11 cellular contexts compared by ENCODE assay signal in the genomic region with DNA sequence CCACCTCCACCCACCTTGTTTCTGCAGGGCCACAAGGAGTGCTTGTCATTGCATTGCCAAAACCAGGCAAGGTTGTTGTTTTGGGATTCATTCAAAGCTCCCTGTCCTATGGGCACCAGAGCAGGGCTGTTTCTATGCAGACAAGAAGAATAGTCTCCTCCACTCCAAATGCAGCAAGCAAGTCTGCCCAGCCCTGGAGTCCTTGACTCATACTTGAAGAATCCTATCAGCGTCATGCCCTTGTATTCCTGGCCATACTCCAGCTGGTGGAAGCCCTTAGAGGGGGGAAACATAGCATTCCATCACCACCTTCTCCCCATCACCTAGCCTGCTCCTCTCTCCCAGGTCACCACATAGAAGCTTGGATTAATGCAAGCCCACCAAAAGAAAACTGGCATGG.
DNase-seq lines count a peak whose midpoint lies in the region; ATAC-seq, FAIRE-seq and TF ChIP-seq lines count a peak whose summit lies in the region.
"Had no signal": no experiment of that assay in that cellular context is flagged by ENCODE, and none has a peak within 500 bp of the region (broad histone marks: within the 10 kb centered on the region; RNA-seq: fewer than 3 reads in every experiment).

No MANE protein-coding gene starts in this region.

- H3K27me3 Mint-ChIP-seq in astrocyte (ENCODE audit: low read depth, unreplicated experiment): peaks cover 5% of the 10 kb centered on the region

- H3K4me1 ChIP-seq in astrocyte (ENCODE audit: insufficient read depth, low read length): peaks cover 19% of the 10 kb centered on the region

- H3K36me3 Mint-ChIP-seq in astrocyte (ENCODE audit: low read depth, unreplicated experiment): no peaks in the 10 kb centered on the region

- H3K9me3 ChIP-seq in astrocyte (ENCODE audit: insufficient read depth, low read depth, low read length): no peaks in the 10 kb centered on the region
- H3K9me3 ChIP-seq: neutrophil had no signal

- ATAC-seq in HG03108 (IDR thresholded peaks at IDR 0.05; ENCODE audit: unreplicated experiment): no peak

- H3K27me3 ChIP-seq in astrocyte (ENCODE audit: insufficient read depth, low read length): peaks cover 18% of the 10 kb centered on the region

- peak overlapping the region; percentile 96 for H3K27ac Mint-ChIP-seq in astrocyte (ENCODE audit: unreplicated experiment)

- H3K36me3 ChIP-seq in astrocyte (ENCODE audit: insufficient read depth, low read length): no peaks in the 10 kb centered on the region
- H3K36me3 ChIP-seq: neutrophil had no signal

- peaks cover 23% of the 10 kb centered on the region for H3K4me1 Mint-ChIP-seq in astrocyte (ENCODE audit: low read depth, unreplicated experiment)

- H3K4me3 Mint-ChIP-seq in astrocyte (ENCODE audit: unreplicated experiment): peak overlapping the region; percentile 70

- H3K9ac ChIP-seq in astrocyte (ENCODE audit: low read length): no peak overlapping the region

- H3K4me3 ChIP-seq in astrocyte (ENCODE audit: insufficient read depth, low read depth, low read length): no peak overlapping the region

- no peaks in the 10 kb centered on the region for H3K79me2 ChIP-seq in astrocyte (ENCODE audit: insufficient read depth, low read length)

- H3K4me2 ChIP-seq in astrocyte (ENCODE audit: low read length): peak overlapping the region; percentile 46

- H3K9me3 Mint-ChIP-seq in astrocyte (ENCODE audit: unreplicated experiment): peaks cover 10% of the 10 kb centered on the region

- peak; percentile 45 for FAIRE-seq in astrocyte (lab: Jason Lieb, UNC)

- no peak overlapping the region for H3K27ac ChIP-seq in astrocyte (ENCODE audit: low read depth, low read length)
- H3K27ac ChIP-seq: neutrophil had no signal

- DNase-seq in AG08396 (ENCODE audit: low spot score) (peak; percentile 81), HK-2 (ENCODE audit: unreplicated experiment) (peak; percentile 30), astrocyte (ENCODE audit: low read depth) (peak; percentile 91), islet precursor cell (peak; percentile 85), T-helper 1 cell (no peak), D341Med (ENCODE audit: low spot score) (no peak)
- no peak for DNase-seq in stimulated activated naive CD4-positive, alpha-beta T cell (lab: John Stamatoyannopoulos, UW)
- DNase-seq: activated CD4-positive, alpha-beta T cell treated with anti-CD3 and anti-CD28 coated beads for 48 hours; DND-41 had no signal

- no peak for TF ChIP-seq CTCF in astrocyte (IDR thresholded peaks at IDR 0.05; ENCODE audit: insufficient read depth, low read depth, low read length)

- no peak overlapping the region for H2AFZ ChIP-seq in astrocyte (ENCODE audit: low read depth, low read length)

- H4K20me1 ChIP-seq in astrocyte (ENCODE audit: insufficient read depth, low read length): no peaks in the 10 kb centered on the region

Comparison
In these comparisons a context has a peak if more than half of its experiments do, and no peak if none do; other contexts are left out.
1. DNase-seq: peak in AG08396 (single experiment), HK-2 (single experiment), astrocyte (single experiment) and islet precursor cell (single experiment); none in T-helper 1 cell (0 of 5), D341Med (single experiment) and stimulated activated naive CD4-positive, alpha-beta T cell (0 of 6).